8 cellular contexts compared by ENCODE assay signal in the genomic region with DNA sequence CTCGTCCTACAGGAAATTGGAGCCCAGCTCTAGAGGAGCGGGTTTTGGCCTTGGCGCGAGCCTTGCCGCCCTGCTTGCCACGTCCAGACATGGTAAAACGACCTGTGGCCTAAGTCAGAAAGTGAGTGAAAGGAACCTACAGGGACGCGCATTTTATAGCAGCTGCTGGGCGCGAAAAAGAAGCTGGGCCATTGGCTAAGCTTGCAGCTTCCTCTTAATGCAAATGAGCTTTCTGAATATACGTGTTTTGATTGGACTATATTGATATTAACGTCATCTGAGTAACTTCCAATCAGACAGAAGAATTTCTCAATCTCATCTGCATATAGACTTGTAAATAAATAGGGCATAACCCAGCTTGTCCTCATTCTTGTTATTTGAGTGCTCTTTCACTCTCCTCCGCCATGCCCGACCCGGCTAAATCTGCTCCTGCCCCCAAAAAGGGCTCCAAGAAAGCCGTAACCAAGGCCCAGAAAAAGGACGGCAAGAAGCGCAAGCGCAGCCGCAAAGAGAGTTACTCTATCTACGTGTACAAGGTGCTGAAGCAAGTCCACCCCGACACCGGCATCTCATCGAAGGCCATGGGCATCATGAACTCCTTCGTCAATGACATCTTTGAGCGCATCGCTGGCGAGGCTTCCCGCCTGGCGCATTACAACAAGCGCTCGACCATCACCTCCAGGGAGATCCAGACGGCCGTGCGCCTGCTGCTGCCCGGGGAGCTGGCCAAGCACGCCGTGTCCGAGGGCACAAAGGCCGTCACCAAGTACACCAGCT. TPM values are rescaled to one million over a fixed set of nuclear protein-coding genes. Genes with fewer than 3 reads are reported as not detected.
DNase-seq lines count a peak whose midpoint lies in the region; ATAC-seq and TF ChIP-seq lines count a peak whose summit lies in the region.

No MANE protein-coding gene starts in this region.

- H3K9me3 ChIP-seq in RWPE2 (ENCODE audit: severe bottlenecking): no peaks in the 10 kb centered on the region
- H3K9me3 ChIP-seq in gastroesophageal sphincter: no peaks in the 10 kb centered on the region
- no peaks in the 10 kb centered on the region for H3K9me3 ChIP-seq in suprapubic skin

- H3K36me3 ChIP-seq in H7 (replicated peaks; ENCODE audit: control insufficient read depth, insufficient read depth, low read length) (no peaks in the 10 kb centered on the region), RWPE2 (ENCODE audit: low read depth) (no peaks in the 10 kb centered on the region), gastroesophageal sphincter (no peaks in the 10 kb centered on the region), suprapubic skin (no peaks in the 10 kb centered on the region)

- DNase-seq in ELR (ENCODE audit: low read depth) (peak; percentile 99), H7 (peak; percentile 91), M059J (ENCODE audit: low read depth) (peak; percentile 100), RWPE2 (ENCODE audit: low spot score) (peak; percentile 87), nucleus accumbens (lab: John Stamatoyannopoulos, UW) (peak in 33 of 56 donors; percentile 6 to 56 (median 24)), suprapubic skin (ENCODE audit: low spot score in 2 of 2) (peak; percentile 86 to 87)
- DNase-seq in activated effector memory CD4-positive, alpha-beta T cell treated with anti-CD3 and anti-CD28 coated beads, Interleukin-2, amount 50 U/mL, for 16 hours: peak; percentile 93

- no peak for TF ChIP-seq CTCF in RWPE2 (IDR thresholded peaks at IDR 0.05; ENCODE audit: poor library complexity, severe bottlenecking)
- TF ChIP-seq CTCF in gastroesophageal sphincter (IDR thresholded peaks at IDR 0.05): no peak
- no peak for TF ChIP-seq CTCF in suprapubic skin (IDR thresholded peaks at IDR 0.05)

- H3K27ac ChIP-seq in RWPE2 (ENCODE audit: poor library complexity, severe bottlenecking): peak overlapping the region; percentile 90
- peak overlapping the region in 3 of 4 donors; percentile 45 to 90 (median 54) for H3K27ac ChIP-seq in gastroesophageal sphincter
- H3K27ac ChIP-seq in suprapubic skin: peak overlapping the region; percentile 84

- WGBS in gastroesophageal sphincter (ENCODE audit: low coverage in 1 of 2), 2 donors: 0% methylated on average over 2 to 24 of the region's 41 CpGs
- under 1% methylated on average over 31 of the region's 41 CpGs for WGBS in suprapubic skin

- H3K27me3 ChIP-seq in H7 (ENCODE audit: control insufficient read depth, insufficient read depth, low read length) (no peaks in the 10 kb centered on the region), RWPE2 (ENCODE audit: insufficient read depth, poor library complexity, severe bottlenecking) (no peaks in the 10 kb centered on the region), gastroesophageal sphincter (peaks cover 55% of the 10 kb centered on the region), suprapubic skin (peaks cover 16% of the 10 kb centered on the region)

- peak overlapping the region; percentile 79 for H3K4me3 ChIP-seq in H7 (ENCODE audit: insufficient read depth, low read depth, low read length)
- H3K4me3 ChIP-seq in RWPE2 (ENCODE audit: severe bottlenecking): peak overlapping the region; percentile 52
- H3K4me3 ChIP-seq in gastroesophageal sphincter: peak overlapping the region; percentile 70 to 98
- H3K4me3 ChIP-seq in suprapubic skin: peak overlapping the region; percentile 70

- ATAC-seq in RWPE2 (ENCODE audit: low read depth): peak; percentile 55
- ATAC-seq in gastroesophageal sphincter: peak; percentile 23

- TF ChIP-seq POLR2A in gastroesophageal sphincter (IDR thresholded peaks at IDR 0.05) (peak; percentile 54 to 69), suprapubic skin (IDR thresholded peaks at IDR 0.05) (peak; percentile 62 to 75)

- no peak for TF ChIP-seq EP300 in gastroesophageal sphincter (IDR thresholded peaks at IDR 0.05)
- no peak for TF ChIP-seq EP300 in suprapubic skin (IDR thresholded peaks at IDR 0.05)

- H3K4me1 ChIP-seq in RWPE2 (ENCODE audit: insufficient read depth, poor library complexity, severe bottlenecking) (peaks cover 6% of the 10 kb centered on the region), gastroesophageal sphincter (peaks cover 0 to 32% (median 11%) of the 10 kb centered on the region in 3 donors), suprapubic skin (peaks cover 42% of the 10 kb centered on the region)

RNA-seq across cellular contexts. Expression of a gene that starts 18.9 kb away (rescaled TPM):
- not detected in 2 replicates for total RNA-seq in H7 (2014; rRNA removed; shearing (Covaris generic))
- total RNA-seq in M059J (2014; rRNA removed; shearing (Covaris generic)): not detected in 2 replicates
- total RNA-seq in gastroesophageal sphincter (not detected), suprapubic skin (not detected)

Comparison
In these comparisons a context has a peak if more than half of its experiments do, and no peak if none do; other contexts are left out.
1. Peak in every context shown above with its lines: DNase-seq, ATAC-seq, H3K4me3 ChIP-seq and H3K27ac ChIP-seq.
2. DNase-seq: peak in every context shown above with its lines; median percentile 100 in M059J; 99 in ELR; 93 in activated effector memory CD4-positive, alpha-beta T cell treated with anti-CD3 and anti-CD28 coated beads, Interleukin-2, amount 50 U/mL, for 16 hours; 91 in H7; 87 in RWPE2; 86 in suprapubic skin; 24 in nucleus accumbens.